In the genomic region with DNA sequence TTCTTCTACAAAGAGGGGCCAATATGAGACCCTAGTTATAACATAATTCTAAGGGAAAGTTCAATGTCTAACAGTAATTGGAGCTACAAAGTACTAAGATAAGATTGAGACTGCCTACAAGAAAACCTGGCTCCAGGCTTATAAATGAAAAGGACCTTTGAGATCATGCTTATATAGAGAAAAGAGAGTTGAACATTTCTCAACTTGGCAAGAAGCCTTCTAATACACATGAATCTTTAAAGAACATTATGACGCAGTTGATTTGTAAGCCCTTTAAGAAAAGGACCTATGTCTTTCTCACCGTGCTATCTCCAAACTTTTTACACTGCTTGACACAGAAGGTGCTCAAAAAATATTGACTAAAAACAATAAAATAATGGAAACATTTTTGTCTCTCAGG, we compare ENCODE assay signal across 25 cellular contexts.
"Had no signal": no experiment of that assay in that cellular context is flagged by ENCODE, and none has a peak within 500 bp of the region (broad histone marks: within the 10 kb centered on the region; RNA-seq: fewer than 3 reads in every experiment).

No MANE protein-coding gene starts in this region.

- H3K4me1 Mint-ChIP-seq: neural crest cell; stimulated activated effector memory CD8-positive, alpha-beta T cell treated with anti-CD3 and anti-CD28 coated beads, Interleukin-12 subunit alpha, Interleukin-12 subunit beta, amount 100 ng/mL, for 72 hours; stimulated activated naive CD8-positive, alpha-beta T cell treated with anti-CD3 and anti-CD28 coated beads, Interleukin-15, amount 100 ng/mL, for 72 hours had no signal

- H3K4me3 ChIP-seq: heart right ventricle, left ventricle myocardium inferior, lung, mucosa of descending colon, skin epidermis, spleen, tibial nerve, uterus had no signal

- H3K27me3 Mint-ChIP-seq: naive thymus-derived CD4-positive, alpha-beta T cell; natural killer cell treated with Interleukin-12 subunit alpha and Interleukin-12 subunit beta and Interleukin-15 and Interleukin-18, amount 100 ng/mL, for 72 hours; progenitor cell of endocrine pancreas; stimulated activated naive CD8-positive, alpha-beta T cell treated with anti-CD3 and anti-CD28 coated beads, Interleukin-15, amount 100 ng/mL, for 72 hours had no signal

- H3K27ac Mint-ChIP-seq: naive thymus-derived CD4-positive, alpha-beta T cell; natural killer cell treated with Interleukin-12 subunit alpha and Interleukin-12 subunit beta and Interleukin-15 and Interleukin-18, amount 100 ng/mL, for 72 hours; progenitor cell of endocrine pancreas; stimulated activated effector memory CD8-positive, alpha-beta T cell treated with anti-CD3 and anti-CD28 coated beads, Interleukin-12 subunit alpha, Interleukin-12 subunit beta, amount 100 ng/mL, for 72 hours; stimulated activated naive CD8-positive, alpha-beta T cell treated with anti-CD3 and anti-CD28 coated beads, Interleukin-15, amount 100 ng/mL, for 72 hours; type B pancreatic cell had no signal

- H3K9me3 Mint-ChIP-seq: type B pancreatic cell had no signal

- H3K4me3 Mint-ChIP-seq: naive thymus-derived CD4-positive, alpha-beta T cell; natural killer cell treated with Interleukin-12 subunit alpha and Interleukin-12 subunit beta and Interleukin-15 and Interleukin-18, amount 100 ng/mL, for 72 hours; neural crest cell; stimulated activated effector memory CD8-positive, alpha-beta T cell treated with anti-CD3 and anti-CD28 coated beads, Interleukin-12 subunit alpha, Interleukin-12 subunit beta, amount 100 ng/mL, for 72 hours; stimulated activated naive CD8-positive, alpha-beta T cell treated with anti-CD3 and anti-CD28 coated beads, Interleukin-15, amount 100 ng/mL, for 72 hours; type B pancreatic cell had no signal

- H3K36me3 Mint-ChIP-seq: natural killer cell treated with Interleukin-12 subunit alpha and Interleukin-12 subunit beta and Interleukin-15 and Interleukin-18, amount 100 ng/mL, for 72 hours; stimulated activated effector memory CD8-positive, alpha-beta T cell treated with anti-CD3 and anti-CD28 coated beads, Interleukin-12 subunit alpha, Interleukin-12 subunit beta, amount 100 ng/mL, for 72 hours; type B pancreatic cell had no signal

- DNase-seq: heart right ventricle; hippocampal formation; kidney; left ventricle myocardium inferior; mesendoderm; midbrain; mucosa of descending colon; naive thymus-derived CD4-positive, alpha-beta T cell; nucleus accumbens; right cardiac atrium; spleen; stimulated activated CD4-positive, alpha-beta T cell treated with anti-CD3 and anti-CD28 coated beads, Interleukin-4, amount 100 ng/mL, for 24 hours; stimulated activated naive CD4-positive, alpha-beta T cell treated with Interleukin-2 at 50 U/mL for 16 hours; stimulated activated naive CD8-positive, alpha-beta T cell treated with anti-CD3 and anti-CD28 coated beads, Interleukin-15, amount 100 ng/mL, for 72 hours; substantia nigra; uterus had no signal

- ATAC-seq: heart right ventricle; mucosa of descending colon; naive thymus-derived CD4-positive, alpha-beta T cell; natural killer cell treated with Interleukin-12 subunit alpha and Interleukin-12 subunit beta and Interleukin-15 and Interleukin-18, amount 100 ng/mL, for 72 hours; right cardiac atrium; sciatic nerve; stimulated activated effector memory CD8-positive, alpha-beta T cell treated with anti-CD3 and anti-CD28 coated beads, Interleukin-12 subunit alpha, Interleukin-12 subunit beta, amount 100 ng/mL, for 72 hours; stimulated activated naive CD8-positive, alpha-beta T cell treated with anti-CD3 and anti-CD28 coated beads, Interleukin-15, amount 100 ng/mL, for 72 hours had no signal
